8 cellular contexts compared by ENCODE assay signal in genomic region chr10:44958196-44958896, GRCh38. TPM values are rescaled to one million over a fixed set of nuclear protein-coding genes. Genes with fewer than 3 reads are reported as not detected.
DNase-seq lines count a peak whose midpoint lies in the region; ATAC-seq and TF ChIP-seq lines count a peak whose summit lies in the region.

No MANE protein-coding gene starts in this region.

- H3K27ac Mint-ChIP-seq in GM23338 (no peak overlapping the region; the same call in 1 of the 2 replicates), osteocyte (ENCODE audit: unreplicated experiment) (peak overlapping the region; percentile 47)

- H3K4me3 ChIP-seq in GM23338 (peak overlapping the region; percentile 76), SK-N-MC (peak overlapping the region; percentile 79)

- H2AFZ ChIP-seq in GM23338: no peak overlapping the region

- H3K9me2 ChIP-seq in GM23338 (ENCODE audit: insufficient read depth): no peaks in the 10 kb centered on the region

- H3K27ac ChIP-seq in GM23338 (ENCODE audit: low read depth) (no peak overlapping the region), SK-N-MC (no peak overlapping the region)

- no peak for DNase-seq in GM23338 (ENCODE audit: low spot score)
- no peak for DNase-seq in SK-N-MC (ENCODE audit: low read depth, low spot score)
- DNase-seq in fibroblast of peridontal ligament (ENCODE audit: extremely low read depth): peak; percentile 32
- DNase-seq in osteocyte (ENCODE audit: extremely low spot score, unreplicated experiment): no peak
- no peak for DNase-seq in stimulated activated CD4-positive, alpha-beta T cell treated with anti-CD3 and anti-CD28 coated beads, Interleukin-12 subunit alpha, Interleukin-12 subunit beta, amount 100 ng/mL, for 4 hours
- no peak for DNase-seq in NCI-H2107 (lab: John Stamatoyannopoulos, UW)
- DNase-seq in HuH-7 (ENCODE audit: low spot score): no peak

- no peak for TF ChIP-seq CTCF in GM23338 (conservative IDR thresholded peaks at IDR 0.05; ENCODE audit: low read depth in 2 of 2)
- TF ChIP-seq CTCF in osteocyte (IDR thresholded peaks at IDR 0.05): no peak

- peaks cover 42% of the 10 kb centered on the region for H3K4me1 ChIP-seq in GM23338 (ENCODE audit: insufficient read depth)

- H3K4me2 ChIP-seq in GM23338: peak overlapping the region; percentile 91

- H3K4me1 Mint-ChIP-seq in GM23338 (peaks cover 45% of the 10 kb centered on the region), osteocyte (ENCODE audit: unreplicated experiment) (peaks cover 43% of the 10 kb centered on the region)

- no peak overlapping the region for H3K9ac ChIP-seq in SK-N-MC (ENCODE audit: insufficient read length)

- H3F3A ChIP-seq in GM23338 (replicated peaks; ENCODE audit: low read depth): no peaks in the 10 kb centered on the region

- peaks cover 8% of the 10 kb centered on the region; the same call in 2 of the 3 replicates for H3K36me3 Mint-ChIP-seq in GM23338 (ENCODE audit: low read depth)
- H3K36me3 Mint-ChIP-seq in osteocyte (ENCODE audit: unreplicated experiment): peaks cover 8% of the 10 kb centered on the region

- peaks cover 9% of the 10 kb centered on the region for H3K27me3 ChIP-seq in GM23338 (ENCODE audit: insufficient read depth)

- no peaks in the 10 kb centered on the region for H3K9me3 ChIP-seq in SK-N-MC (ENCODE audit: low read depth, low read length)

- H3K36me3 ChIP-seq in GM23338 (ENCODE audit: insufficient read depth) (no peaks in the 10 kb centered on the region), SK-N-MC (ENCODE audit: insufficient read depth, low read length) (no peaks in the 10 kb centered on the region)

- ATAC-seq in GM23338: no peak
- ATAC-seq in GM18870 (IDR thresholded peaks at IDR 0.05; ENCODE audit: unreplicated experiment): no peak

- H3K9me3 Mint-ChIP-seq in GM23338: no peaks in the 10 kb centered on the region; the same call in 2 of the 3 replicates
- H3K9me3 Mint-ChIP-seq in osteocyte (ENCODE audit: unreplicated experiment): peaks cover 4% of the 10 kb centered on the region

- H3K27me3 Mint-ChIP-seq in GM23338 (ENCODE audit: insufficient read depth, low read depth, poor library complexity): peaks cover 26% of the 10 kb centered on the region
- H3K27me3 Mint-ChIP-seq in osteocyte (ENCODE audit: unreplicated experiment): no peaks in the 10 kb centered on the region

- H3K4me3 Mint-ChIP-seq in GM23338 (peak overlapping the region; percentile 81), osteocyte (ENCODE audit: unreplicated experiment) (peak overlapping the region; percentile 82)

- H4K20me1 ChIP-seq in GM23338 (replicated peaks; ENCODE audit: insufficient read depth): no peaks in the 10 kb centered on the region

- H3K79me2 ChIP-seq in GM23338 (replicated peaks; ENCODE audit: insufficient read depth): no peaks in the 10 kb centered on the region

TF ChIP-seq in GM23338, 12 proteins besides CTCF, POLR2A, EP300 and RAD21 (continues in another document):
- TF ChIP-seq ZNF114 (CRISPR knock-in tag; IDR thresholded peaks at IDR 0.05): no peak
- no peak for TF ChIP-seq NANOG (IDR thresholded peaks at IDR 0.05; ENCODE audit: borderline replicate concordance)
- no peak for TF ChIP-seq JUNB (IDR thresholded peaks at IDR 0.05; ENCODE audit: unreplicated experiment)
- TF ChIP-seq, protein P1, sequence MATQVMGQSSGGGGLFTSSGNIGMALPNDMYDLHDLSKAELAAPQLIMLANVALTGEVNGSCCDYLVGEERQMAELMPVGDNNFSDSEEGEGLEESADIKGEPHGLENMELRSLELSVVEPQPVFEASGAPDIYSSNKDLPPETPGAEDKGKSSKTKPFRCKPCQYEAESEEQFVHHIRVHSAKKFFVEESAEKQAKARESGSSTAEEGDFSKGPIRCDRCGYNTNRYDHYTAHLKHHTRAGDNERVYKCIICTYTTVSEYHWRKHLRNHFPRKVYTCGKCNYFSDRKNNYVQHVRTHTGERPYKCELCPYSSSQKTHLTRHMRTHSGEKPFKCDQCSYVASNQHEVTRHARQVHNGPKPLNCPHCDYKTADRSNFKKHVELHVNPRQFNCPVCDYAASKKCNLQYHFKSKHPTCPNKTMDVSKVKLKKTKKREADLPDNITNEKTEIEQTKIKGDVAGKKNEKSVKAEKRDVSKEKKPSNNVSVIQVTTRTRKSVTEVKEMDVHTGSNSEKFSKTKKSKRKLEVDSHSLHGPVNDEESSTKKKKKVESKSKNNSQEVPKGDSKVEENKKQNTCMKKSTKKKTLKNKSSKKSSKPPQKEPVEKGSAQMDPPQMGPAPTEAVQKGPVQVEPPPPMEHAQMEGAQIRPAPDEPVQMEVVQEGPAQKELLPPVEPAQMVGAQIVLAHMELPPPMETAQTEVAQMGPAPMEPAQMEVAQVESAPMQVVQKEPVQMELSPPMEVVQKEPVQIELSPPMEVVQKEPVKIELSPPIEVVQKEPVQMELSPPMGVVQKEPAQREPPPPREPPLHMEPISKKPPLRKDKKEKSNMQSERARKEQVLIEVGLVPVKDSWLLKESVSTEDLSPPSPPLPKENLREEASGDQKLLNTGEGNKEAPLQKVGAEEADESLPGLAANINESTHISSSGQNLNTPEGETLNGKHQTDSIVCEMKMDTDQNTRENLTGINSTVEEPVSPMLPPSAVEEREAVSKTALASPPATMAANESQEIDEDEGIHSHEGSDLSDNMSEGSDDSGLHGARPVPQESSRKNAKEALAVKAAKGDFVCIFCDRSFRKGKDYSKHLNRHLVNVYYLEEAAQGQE (IDR thresholded peaks at IDR 0.05; ENCODE audit: unreplicated experiment): no peak
- no peak for TF ChIP-seq ZNF331 (CRISPR knock-in tag; IDR thresholded peaks at IDR 0.05; ENCODE audit: low read depth)
- TF ChIP-seq, protein P2, sequence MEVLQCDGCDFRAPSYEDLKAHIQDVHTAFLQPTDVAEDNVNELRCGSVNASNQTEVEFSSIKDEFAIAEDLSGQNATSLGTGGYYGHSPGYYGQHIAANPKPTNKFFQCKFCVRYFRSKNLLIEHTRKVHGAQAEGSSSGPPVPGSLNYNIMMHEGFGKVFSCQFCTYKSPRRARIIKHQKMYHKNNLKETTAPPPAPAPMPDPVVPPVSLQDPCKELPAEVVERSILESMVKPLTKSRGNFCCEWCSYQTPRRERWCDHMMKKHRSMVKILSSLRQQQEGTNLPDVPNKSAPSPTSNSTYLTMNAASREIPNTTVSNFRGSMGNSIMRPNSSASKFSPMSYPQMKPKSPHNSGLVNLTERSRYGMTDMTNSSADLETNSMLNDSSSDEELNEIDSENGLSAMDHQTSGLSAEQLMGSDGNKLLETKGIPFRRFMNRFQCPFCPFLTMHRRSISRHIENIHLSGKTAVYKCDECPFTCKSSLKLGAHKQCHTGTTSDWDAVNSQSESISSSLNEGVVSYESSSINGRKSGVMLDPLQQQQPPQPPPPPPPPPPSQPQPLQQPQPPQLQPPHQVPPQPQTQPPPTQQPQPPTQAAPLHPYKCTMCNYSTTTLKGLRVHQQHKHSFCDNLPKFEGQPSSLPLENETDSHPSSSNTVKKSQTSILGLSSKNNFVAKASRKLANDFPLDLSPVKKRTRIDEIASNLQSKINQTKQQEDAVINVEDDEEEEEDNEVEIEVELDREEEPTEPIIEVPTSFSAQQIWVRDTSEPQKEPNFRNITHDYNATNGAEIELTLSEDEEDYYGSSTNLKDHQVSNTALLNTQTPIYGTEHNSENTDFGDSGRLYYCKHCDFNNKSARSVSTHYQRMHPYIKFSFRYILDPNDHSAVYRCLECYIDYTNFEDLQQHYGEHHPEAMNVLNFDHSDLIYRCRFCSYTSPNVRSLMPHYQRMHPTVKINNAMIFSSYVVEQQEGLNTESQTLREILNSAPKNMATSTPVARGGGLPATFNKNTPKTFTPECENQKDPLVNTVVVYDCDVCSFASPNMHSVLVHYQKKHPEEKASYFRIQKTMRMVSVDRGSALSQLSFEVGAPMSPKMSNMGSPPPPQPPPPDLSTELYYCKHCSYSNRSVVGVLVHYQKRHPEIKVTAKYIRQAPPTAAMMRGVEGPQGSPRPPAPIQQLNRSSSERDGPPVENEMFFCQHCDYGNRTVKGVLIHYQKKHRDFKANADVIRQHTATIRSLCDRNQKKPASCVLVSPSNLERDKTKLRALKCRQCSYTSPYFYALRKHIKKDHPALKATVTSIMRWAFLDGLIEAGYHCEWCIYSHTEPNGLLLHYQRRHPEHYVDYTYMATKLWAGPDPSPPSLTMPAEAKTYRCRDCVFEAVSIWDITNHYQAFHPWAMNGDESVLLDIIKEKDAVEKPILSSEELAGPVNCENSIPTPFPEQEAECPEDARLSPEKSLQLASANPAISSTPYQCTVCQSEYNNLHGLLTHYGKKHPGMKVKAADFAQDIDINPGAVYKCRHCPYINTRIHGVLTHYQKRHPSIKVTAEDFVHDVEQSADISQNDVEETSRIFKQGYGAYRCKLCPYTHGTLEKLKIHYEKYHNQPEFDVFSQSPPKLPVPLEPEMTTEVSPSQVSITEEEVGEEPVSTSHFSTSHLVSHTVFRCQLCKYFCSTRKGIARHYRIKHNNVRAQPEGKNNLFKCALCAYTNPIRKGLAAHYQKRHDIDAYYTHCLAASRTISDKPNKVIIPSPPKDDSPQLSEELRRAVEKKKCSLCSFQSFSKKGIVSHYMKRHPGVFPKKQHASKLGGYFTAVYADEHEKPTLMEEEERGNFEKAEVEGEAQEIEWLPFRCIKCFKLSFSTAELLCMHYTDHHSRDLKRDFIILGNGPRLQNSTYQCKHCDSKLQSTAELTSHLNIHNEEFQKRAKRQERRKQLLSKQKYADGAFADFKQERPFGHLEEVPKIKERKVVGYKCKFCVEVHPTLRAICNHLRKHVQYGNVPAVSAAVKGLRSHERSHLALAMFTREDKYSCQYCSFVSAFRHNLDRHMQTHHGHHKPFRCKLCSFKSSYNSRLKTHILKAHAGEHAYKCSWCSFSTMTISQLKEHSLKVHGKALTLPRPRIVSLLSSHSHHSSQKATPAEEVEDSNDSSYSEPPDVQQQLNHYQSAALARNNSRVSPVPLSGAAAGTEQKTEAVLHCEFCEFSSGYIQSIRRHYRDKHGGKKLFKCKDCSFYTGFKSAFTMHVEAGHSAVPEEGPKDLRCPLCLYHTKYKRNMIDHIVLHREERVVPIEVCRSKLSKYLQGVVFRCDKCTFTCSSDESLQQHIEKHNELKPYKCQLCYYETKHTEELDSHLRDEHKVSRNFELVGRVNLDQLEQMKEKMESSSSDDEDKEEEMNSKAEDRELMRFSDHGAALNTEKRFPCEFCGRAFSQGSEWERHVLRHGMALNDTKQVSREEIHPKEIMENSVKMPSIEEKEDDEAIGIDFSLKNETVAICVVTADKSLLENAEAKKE (CRISPR knock-in tag; IDR thresholded peaks at IDR 0.05): no peak

RNA-seq across cellular contexts. Expression of gene RASSF4, which starts 1.3 kb away (rescaled TPM):
- 10.3 and 12.4 TPM in 2 replicates for total RNA-seq in GM23338 (2014; rRNA removed; shearing (Covaris generic))
- 13.6 and 17.8 TPM in 2 replicates for polyA plus RNA-seq in GM23338 (2016; fragmentation: Nextera tagmentation; extraction: Ambion mirVana)
- 11.7 and 11.8 TPM in 2 replicates for total RNA-seq in osteocyte

RNA-seq across cellular contexts. Expression of gene DEPP1, which starts 20.3 kb away (rescaled TPM):
- total RNA-seq in GM23338 (2014; rRNA removed; shearing (Covaris generic)): 0.12 and 1.3 TPM in 2 replicates
- polyA plus RNA-seq in GM23338 (2016; fragmentation: Nextera tagmentation; extraction: Ambion mirVana): 0.37 TPM in 2 replicates
- total RNA-seq in osteocyte: 10.3 and 10.4 TPM in 2 replicates

RNA-seq across cellular contexts. Expression of gene ZNF22, which starts 42.4 kb away (rescaled TPM):
- total RNA-seq in GM23338 (2014; rRNA removed; shearing (Covaris generic)): 38.7 and 40.5 TPM in 2 replicates
- 72.8 and 81.8 TPM in 2 replicates for polyA plus RNA-seq in GM23338 (2016; fragmentation: Nextera tagmentation; extraction: Ambion mirVana)
- total RNA-seq in osteocyte: 22.9 and 23.4 TPM in 2 replicates

RNA-seq across cellular contexts. Expression of gene TMEM72, which starts 47.2 kb away (rescaled TPM):
- total RNA-seq in GM23338 (2014; rRNA removed; shearing (Covaris generic)): not detected in 2 replicates
- not detected in 2 replicates for polyA plus RNA-seq in GM23338 (2016; fragmentation: Nextera tagmentation; extraction: Ambion mirVana)
- not detected in 2 replicates for total RNA-seq in osteocyte
